In the genomic region with DNA sequence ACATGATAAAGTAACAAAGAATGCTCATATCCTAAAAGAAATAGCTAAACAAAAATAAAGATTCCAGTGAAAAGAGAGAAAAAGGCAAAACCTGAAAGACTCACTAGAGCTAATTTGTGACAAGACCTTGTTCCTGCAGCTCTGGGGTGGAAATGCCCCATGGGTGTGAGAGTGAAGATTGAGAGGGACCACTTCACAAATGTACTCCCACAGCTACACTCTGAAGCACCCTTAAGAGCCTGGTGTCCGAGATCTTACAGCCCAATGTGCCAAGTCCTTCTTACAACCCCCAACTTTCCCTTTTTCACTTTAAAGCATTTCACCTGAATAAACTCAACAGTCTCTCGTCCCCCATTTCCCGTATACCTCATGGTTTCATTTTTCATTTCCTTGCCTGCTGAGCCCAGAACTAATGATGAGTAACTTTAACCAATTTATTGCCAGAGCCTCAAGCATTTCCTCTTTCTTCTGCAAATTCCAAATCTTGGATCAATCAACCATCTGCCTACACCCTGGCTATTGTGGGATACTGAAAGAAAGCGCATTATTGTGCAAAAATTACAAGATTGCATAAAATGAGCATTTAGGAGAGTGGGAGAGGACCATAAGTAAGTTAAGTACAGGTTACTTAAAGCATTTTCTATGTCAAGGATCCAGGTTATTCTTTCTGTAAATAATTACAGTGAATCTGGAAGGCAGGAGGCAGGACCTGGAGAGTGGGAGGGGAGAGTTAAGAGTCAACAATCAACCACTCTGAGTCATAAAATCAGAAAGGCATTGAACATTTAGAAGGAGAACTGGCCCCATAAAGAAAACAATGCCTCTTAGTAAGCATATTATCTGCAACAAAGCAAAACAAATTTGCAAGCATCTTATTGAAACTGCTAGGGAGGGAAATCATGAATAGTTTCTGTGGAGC, we compare ENCODE assay signal across 18 cellular contexts.
DNase-seq lines count a peak whose midpoint lies in the region; ATAC-seq and TF ChIP-seq lines count a peak whose summit lies in the region.
"Had no signal": no experiment of that assay in that cellular context is flagged by ENCODE, and none has a peak within 500 bp of the region (broad histone marks: within the 10 kb centered on the region; RNA-seq: fewer than 3 reads in every experiment).

No MANE protein-coding gene starts in this region.

- no peak overlapping the region for H2BK12ac ChIP-seq in mesenchymal stem cell (ENCODE audit: low read length in 2 of 2)

- H3K36me3 ChIP-seq in RWPE2 (ENCODE audit: low read depth): no peaks in the 10 kb centered on the region
- H3K36me3 ChIP-seq in mesenchymal stem cell (ENCODE audit: control insufficient read depth in 1 of 2, insufficient read depth in 2 of 2, low read depth in 1 of 2, low read length in 2 of 2): no peaks in the 10 kb centered on the region
- H3K36me3 ChIP-seq in transverse colon: no peaks in the 10 kb centered on the region
- H3K36me3 ChIP-seq: brain microvascular endothelial cell, vagina had no signal

- intact Hi-C loops in transverse colon (cut with DNase I; ENCODE audit: low total_unique reads): no loop called here

- H3K27ac Mint-ChIP-seq in activated CD4-positive, alpha-beta T cell treated with anti-CD3 and anti-CD28 coated beads, Interleukin-2, amount 10 ng/mL, durations not matched to agents 7 days and 5 days: peak overlapping the region; percentile 75
- H3K27ac Mint-ChIP-seq: naive B cell; stimulated activated effector memory CD8-positive, alpha-beta T cell treated with anti-CD3 and anti-CD28 coated beads, Interleukin-12 subunit alpha, Interleukin-12 subunit beta, amount 100 ng/mL, for 72 hours; WTC11 had no signal

- peaks cover 7% of the 10 kb centered on the region for H3K4me1 ChIP-seq in RWPE2 (ENCODE audit: insufficient read depth, poor library complexity, severe bottlenecking)
- peaks cover 2% of the 10 kb centered on the region for H3K4me1 ChIP-seq in mesenchymal stem cell (ENCODE audit: control insufficient read depth, insufficient read depth, low read depth, low read length)
- H3K4me1 ChIP-seq in transverse colon: no peaks in the 10 kb centered on the region
- H3K4me1 ChIP-seq: vagina had no signal

- no peaks in the 10 kb centered on the region for H3K36me3 Mint-ChIP-seq in activated CD4-positive, alpha-beta T cell treated with anti-CD3 and anti-CD28 coated beads, Interleukin-2, amount 10 ng/mL, durations not matched to agents 7 days and 5 days (ENCODE audit: low read depth)
- H3K36me3 Mint-ChIP-seq: naive B cell; stimulated activated effector memory CD8-positive, alpha-beta T cell treated with anti-CD3 and anti-CD28 coated beads, Interleukin-12 subunit alpha, Interleukin-12 subunit beta, amount 100 ng/mL, for 72 hours; WTC11 had no signal

- H4K91ac ChIP-seq in mesenchymal stem cell (ENCODE audit: low read length): no peak overlapping the region

- no peak overlapping the region for H3K23ac ChIP-seq in mesenchymal stem cell (ENCODE audit: low read length in 2 of 2)

- H3K79me1 ChIP-seq in mesenchymal stem cell (replicated peaks; ENCODE audit: low read length, poor library complexity, severe bottlenecking): no peaks in the 10 kb centered on the region

- H2BK15ac ChIP-seq in mesenchymal stem cell (ENCODE audit: low read depth, poor library complexity, severe bottlenecking): no peak overlapping the region

- in situ Hi-C loops in transverse colon (cut with MboI; ENCODE audit: low pct_ligation_motif_present in 1 of 4, low pct_unique_long_range_greater_than_20kb in 1 of 4, low sequenced_read_pairs in 3 of 4): no loop called here

- no peak overlapping the region for H3K9ac ChIP-seq in mesenchymal stem cell (ENCODE audit: low read length)

- no peak for TF ChIP-seq CTCF in RWPE2 (IDR thresholded peaks at IDR 0.05; ENCODE audit: poor library complexity, severe bottlenecking)
- no peak for TF ChIP-seq CTCF in transverse colon (IDR thresholded peaks at IDR 0.05)

- no peak for DNase-seq in activated CD4-positive, alpha-beta T cell treated with anti-CD3 and anti-CD28 coated beads, Interleukin-2, amount 10 ng/mL, durations not matched to agents 7 days and 5 days
- no peak for DNase-seq in activated CD4-positive, alpha-beta T cell treated with anti-CD3 and anti-CD28 coated beads for 48 hours
- DNase-seq in H4 (ENCODE audit: low spot score) (peak; percentile 11), RWPE2 (ENCODE audit: low spot score) (no peak), mesenchymal stem cell (no peak), transverse colon (no peak), NOMO-1 treated with dmso at 0.1 percent for 144 hours (lab: John Stamatoyannopoulos, UW; ENCODE audit: unreplicated experiment) (no peak)
- DNase-seq: brain microvascular endothelial cell; effector memory CD4-positive, alpha-beta T cell; HCEC 1CT; islet precursor cell; naive B cell; retina had no signal

- TF ChIP-seq EP300 in transverse colon (IDR thresholded peaks at IDR 0.05; ENCODE audit: low read depth): no peak

- H3K9me3 ChIP-seq in RWPE2 (ENCODE audit: severe bottlenecking) (no peaks in the 10 kb centered on the region), mesenchymal stem cell (ENCODE audit: control insufficient read depth, low read length) (peaks cover 3% of the 10 kb centered on the region), transverse colon (no peaks in the 10 kb centered on the region)
- H3K9me3 ChIP-seq: vagina had no signal

- peak overlapping the region; percentile 17 for H3K4me2 ChIP-seq in mesenchymal stem cell (ENCODE audit: low read length, poor library complexity, severe bottlenecking)

- H3K27me3 ChIP-seq in RWPE2 (ENCODE audit: insufficient read depth, poor library complexity, severe bottlenecking) (no peaks in the 10 kb centered on the region), mesenchymal stem cell (ENCODE audit: control insufficient read depth in 1 of 2, insufficient read depth in 1 of 2, low read length in 2 of 2) (no peaks in the 10 kb centered on the region), transverse colon (no peaks in the 10 kb centered on the region)
- H3K27me3 ChIP-seq: brain microvascular endothelial cell, vagina had no signal

- no peak overlapping the region for H3K27ac ChIP-seq in RWPE2 (ENCODE audit: poor library complexity, severe bottlenecking)
- H3K27ac ChIP-seq in mesenchymal stem cell (ENCODE audit: low read length, poor library complexity, severe bottlenecking): peak overlapping the region; percentile 79
- H3K27ac ChIP-seq in transverse colon: no peak overlapping the region
- H3K27ac ChIP-seq: brain microvascular endothelial cell, SK-N-MC, vagina had no signal

- H3K4me1 Mint-ChIP-seq in activated CD4-positive, alpha-beta T cell treated with anti-CD3 and anti-CD28 coated beads, Interleukin-2, amount 10 ng/mL, durations not matched to agents 7 days and 5 days: peaks cover 17% of the 10 kb centered on the region
- H3K4me1 Mint-ChIP-seq: naive B cell; stimulated activated effector memory CD8-positive, alpha-beta T cell treated with anti-CD3 and anti-CD28 coated beads, Interleukin-12 subunit alpha, Interleukin-12 subunit beta, amount 100 ng/mL, for 72 hours had no signal

- H3K18ac ChIP-seq in mesenchymal stem cell (ENCODE audit: low read depth in 1 of 2, low read length in 2 of 2): no peak overlapping the region

- no peak overlapping the region for H2AFZ ChIP-seq in mesenchymal stem cell (ENCODE audit: low read depth, low read length)

- H2BK5ac ChIP-seq in mesenchymal stem cell (ENCODE audit: low read depth, low read length, poor library complexity, severe bottlenecking): no peak overlapping the region

- no peak overlapping the region for H4K8ac ChIP-seq in mesenchymal stem cell (ENCODE audit: low read length)

- no peaks in the 10 kb centered on the region for H3K27me3 Mint-ChIP-seq in activated CD4-positive, alpha-beta T cell treated with anti-CD3 and anti-CD28 coated beads, Interleukin-2, amount 10 ng/mL, durations not matched to agents 7 days and 5 days
- H3K27me3 Mint-ChIP-seq: naive B cell had no signal

- TF ChIP-seq POLR2A in transverse colon (IDR thresholded peaks at IDR 0.05): no peak

- WGBS in mesenchymal stem cell: 83% methylated on average over 4 of the region's 4 CpGs
- 43 to 46% methylated on average over 4 of the region's 4 CpGs for WGBS in transverse colon (ENCODE audit: low coverage in 1 of 2), 2 donors

- H3K9me3 Mint-ChIP-seq in activated CD4-positive, alpha-beta T cell treated with anti-CD3 and anti-CD28 coated beads, Interleukin-2, amount 10 ng/mL, durations not matched to agents 7 days and 5 days: peaks cover 11% of the 10 kb centered on the region
- H3K9me3 Mint-ChIP-seq: WTC11 had no signal

- ATAC-seq in RWPE2 (ENCODE audit: low read depth): peak; percentile 48; the same call in 2 of the 3 replicates
- ATAC-seq in HG03520 (IDR thresholded peaks at IDR 0.05; ENCODE audit: unreplicated experiment): no peak
- ATAC-seq: stimulated activated effector memory CD8-positive, alpha-beta T cell treated with anti-CD3 and anti-CD28 coated beads, Interleukin-12 subunit alpha, Interleukin-12 subunit beta, amount 100 ng/mL, for 72 hours; WTC11 had no signal

- POLR2A ChIA-PET in activated CD4-positive, alpha-beta T cell treated with anti-CD3 and anti-CD28 coated beads, Interleukin-2, amount 10 ng/mL, durations not matched to agents 7 days and 5 days (lab: Charles Lee): no interaction called here

- H3K4me3 ChIP-seq in RWPE2 (ENCODE audit: severe bottlenecking) (no peak overlapping the region), mesenchymal stem cell (ENCODE audit: insufficient read depth in 1 of 2, low read depth in 1 of 2, low read length in 2 of 2) (no peak overlapping the region), transverse colon (no peak overlapping the region)
- H3K4me3 ChIP-seq: SK-N-MC, vagina had no signal

- H3K4ac ChIP-seq in mesenchymal stem cell (ENCODE audit: low read depth in 1 of 2, low read length in 2 of 2): no peak overlapping the region

- no peak overlapping the region for H2BK120ac ChIP-seq in mesenchymal stem cell (ENCODE audit: low read depth, low read length)

- H2AK5ac ChIP-seq in mesenchymal stem cell (ENCODE audit: low read length, severe bottlenecking): no peak overlapping the region

- no peak overlapping the region for H3K14ac ChIP-seq in mesenchymal stem cell (ENCODE audit: low read length in 2 of 2)

- CTCF ChIA-PET in activated CD4-positive, alpha-beta T cell treated with anti-CD3 and anti-CD28 coated beads, Interleukin-2, amount 10 ng/mL, durations not matched to agents 7 days and 5 days (lab: Charles Lee): interaction anchor here (0.7 to 1.7 kb wide), 2 partner anchors 8 to 10 kb away, joined by 3 to 4 read pairs; no protein-coding TSS in a partner anchor

- peak overlapping the region; percentile 1 for H3K4me3 Mint-ChIP-seq in activated CD4-positive, alpha-beta T cell treated with anti-CD3 and anti-CD28 coated beads, Interleukin-2, amount 10 ng/mL, durations not matched to agents 7 days and 5 days
- H3K4me3 Mint-ChIP-seq: naive B cell; stimulated activated effector memory CD8-positive, alpha-beta T cell treated with anti-CD3 and anti-CD28 coated beads, Interleukin-12 subunit alpha, Interleukin-12 subunit beta, amount 100 ng/mL, for 72 hours; WTC11 had no signal
